8 cellular contexts compared by ENCODE assay signal in the genomic region with DNA sequence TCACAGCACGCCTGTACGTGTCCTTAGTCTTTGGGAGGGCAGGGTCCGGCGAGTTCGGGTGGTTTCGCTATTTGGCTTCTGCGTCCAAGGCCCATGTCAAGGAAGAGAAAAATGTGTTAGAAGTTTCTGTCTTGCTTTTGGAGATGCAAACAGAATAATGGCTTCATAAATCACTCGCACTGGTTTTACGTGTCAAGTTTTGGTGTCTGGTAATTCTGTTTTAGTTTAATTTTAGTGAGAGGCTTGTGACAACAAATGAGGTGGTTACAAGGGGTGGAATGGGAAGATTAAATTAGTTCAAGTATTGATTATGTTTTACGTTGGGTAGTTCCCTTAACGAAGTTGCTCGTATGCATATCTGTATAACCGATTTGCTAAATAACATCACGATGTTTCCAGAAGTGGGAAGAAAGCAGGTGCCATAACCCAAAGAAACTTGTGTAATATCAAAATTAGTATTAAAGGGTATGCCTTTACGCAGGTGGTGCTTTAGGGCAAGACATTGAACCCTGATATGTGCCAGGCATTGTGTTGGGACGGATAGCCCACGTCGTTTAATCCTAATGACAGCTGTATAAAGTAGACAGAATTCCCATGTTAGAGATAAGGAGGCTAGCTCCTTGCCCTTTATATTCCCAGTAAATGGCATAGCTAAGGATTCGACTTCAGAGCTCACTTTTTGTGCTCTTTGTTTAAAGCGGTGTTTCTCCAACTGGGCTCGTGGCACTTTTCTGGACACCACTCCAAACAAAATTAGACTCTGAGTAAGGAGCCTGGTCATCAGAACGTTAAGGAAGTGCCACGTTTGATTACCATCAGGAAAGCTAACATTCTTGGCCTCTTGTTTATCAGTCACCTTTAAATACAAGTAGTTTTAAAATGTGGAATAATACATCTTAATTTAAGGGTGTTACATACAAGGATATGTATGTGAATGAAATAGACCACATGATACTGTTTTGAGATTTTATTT. TPM values are rescaled to one million over a fixed set of nuclear protein-coding genes. Genes with fewer than 3 reads are reported as not detected.
DNase-seq lines count a peak whose midpoint lies in the region; ATAC-seq and TF ChIP-seq lines count a peak whose summit lies in the region.

No MANE protein-coding gene starts in this region.

- H3K4me3 Mint-ChIP-seq in activated CD8-positive, alpha-beta T cell treated with anti-CD3 and anti-CD28 coated beads, Interleukin-2, amount 10 ng/mL, durations not matched to agents 7 days and 5 days = peak overlapping the region; percentile 87

- CTCF ChIA-PET in activated CD8-positive, alpha-beta T cell treated with anti-CD3 and anti-CD28 coated beads, Interleukin-2, amount 10 ng/mL, durations not matched to agents 7 days and 5 days (lab: Charles Lee) = interaction anchor here (0.8 to 2.1 kb wide), 2 partner anchors 25 to 602 kb away, joined by 4 to 13 read pairs; no protein-coding TSS in a partner anchor

- intact Hi-C loops in stomach (cut with DNase I; ENCODE audit: low total_unique reads) = no loop called here

- no peaks in the 10 kb centered on the region for H3K27me3 ChIP-seq in stomach

- TF ChIP-seq POLR2A in stomach (IDR thresholded peaks at IDR 0.05) = no peak

- H3K27ac ChIP-seq in stomach = peak overlapping the region; percentile 57 to 91 (median 90)

- H3K4me1 ChIP-seq in stomach = peaks cover 14 to 47% (median 41%) of the 10 kb centered on the region in 4 donors

- H3K36me3 ChIP-seq in stomach = peaks cover 38 to 46% (median 45%) of the 10 kb centered on the region in 4 donors

- DNase-seq in CD1c-positive myeloid dendritic cell (ENCODE audit: extremely low spot score) (peak; percentile 7), stomach (no peak), COR-L47 (lab: John Stamatoyannopoulos, UW) (no peak), superior temporal gyrus (ENCODE audit: extremely low spot score) (no peak)
- peak; percentile 28 for DNase-seq in activated CD8-positive, alpha-beta T cell treated with anti-CD3 and anti-CD28 coated beads, Interleukin-2, amount 10 ng/mL, durations not matched to agents 7 days and 5 days
- no peak for DNase-seq in effector CD8-positive, alpha-beta T cell (lab: John Stamatoyannopoulos, UW)

- H3K27me3 Mint-ChIP-seq in activated CD8-positive, alpha-beta T cell treated with anti-CD3 and anti-CD28 coated beads, Interleukin-2, amount 10 ng/mL, durations not matched to agents 7 days and 5 days (ENCODE audit: low read depth) = no peaks in the 10 kb centered on the region

- H3K9me3 Mint-ChIP-seq in activated CD8-positive, alpha-beta T cell treated with anti-CD3 and anti-CD28 coated beads, Interleukin-2, amount 10 ng/mL, durations not matched to agents 7 days and 5 days (ENCODE audit: insufficient read depth) = no peaks in the 10 kb centered on the region

- H3K4me1 Mint-ChIP-seq in activated CD8-positive, alpha-beta T cell treated with anti-CD3 and anti-CD28 coated beads, Interleukin-2, amount 10 ng/mL, durations not matched to agents 7 days and 5 days (ENCODE audit: low read depth) = peaks cover 48% of the 10 kb centered on the region

- H3K36me3 Mint-ChIP-seq in activated CD8-positive, alpha-beta T cell treated with anti-CD3 and anti-CD28 coated beads, Interleukin-2, amount 10 ng/mL, durations not matched to agents 7 days and 5 days (ENCODE audit: low read depth) = peaks cover 66% of the 10 kb centered on the region

- peak overlapping the region; percentile 89 for H3K27ac Mint-ChIP-seq in activated CD8-positive, alpha-beta T cell treated with anti-CD3 and anti-CD28 coated beads, Interleukin-2, amount 10 ng/mL, durations not matched to agents 7 days and 5 days

- POLR2A ChIA-PET in activated CD8-positive, alpha-beta T cell treated with anti-CD3 and anti-CD28 coated beads, Interleukin-2, amount 10 ng/mL, durations not matched to agents 7 days and 5 days (lab: Charles Lee) = interaction anchor here (1.0 to 2.5 kb wide), 2 partner anchors 10 to 29 kb away, joined by 3 to 18 read pairs; a partner anchor contains a TSS

- H3K9me3 ChIP-seq in stomach = no peaks in the 10 kb centered on the region

- TF ChIP-seq CTCF in stomach (IDR thresholded peaks at IDR 0.05) = no peak

- H3K4me3 ChIP-seq in iPS-11a (ENCODE audit: low read depth, low read length) (peak overlapping the region; percentile 87), stomach (peak overlapping the region; percentile 65 to 86 (median 72))

- peak; percentile 23 for ATAC-seq in HG02571 (IDR thresholded peaks at IDR 0.05; ENCODE audit: unreplicated experiment)
- ATAC-seq in activated CD8-positive, alpha-beta T cell treated with anti-CD3 and anti-CD28 coated beads, Interleukin-2, amount 10 ng/mL, durations not matched to agents 7 days and 5 days = no peak

- no peak for TF ChIP-seq EP300 in stomach (IDR thresholded peaks at IDR 0.05)

- WGBS in stomach, 5 donors = 4 to 8% (median 7%) methylated on average over 23 of the region's 23 CpGs

RNA-seq across cellular contexts. Expression of a gene that starts 0.8 kb away (rescaled TPM):
- 1,000 to 10,000 TPM; 1,024 to 1,097 TPM for total RNA-seq in activated CD8-positive, alpha-beta T cell treated with anti-CD3 and anti-CD28 coated beads, Interleukin-2, amount 10 ng/mL, durations not matched to agents 7 days and 5 days
- total RNA-seq in stomach = 1,000 to 10,000 TPM in 1 of 5 donors, 100 to 1,000 TPM in 4; 424 to 1,146 (median 855) TPM
- polyA plus RNA-seq in stomach = 1,000 to 10,000 TPM; 4,974 to 7,943 (median 6,291) TPM

RNA-seq across cellular contexts. Expression of a gene that starts 29.2 kb away (rescaled TPM):
- 10 to 100 TPM; 72.1 to 81.6 TPM for total RNA-seq in activated CD8-positive, alpha-beta T cell treated with anti-CD3 and anti-CD28 coated beads, Interleukin-2, amount 10 ng/mL, durations not matched to agents 7 days and 5 days
- 100 to 1,000 TPM in 1 of 5 donors, 10 to 100 TPM in 2, 1 to 10 TPM in 2; 5.4 to 176 (median 12.3) TPM for total RNA-seq in stomach
- 10 to 100 TPM; 63.9 to 89.2 (median 85.7) TPM for polyA plus RNA-seq in stomach

Comparison
In these comparisons a context has a peak if more than half of its experiments do, and no peak if none do; other contexts are left out.
1. DNase-seq: peak in CD1c-positive myeloid dendritic cell (single experiment) and activated CD8-positive, alpha-beta T cell treated with anti-CD3 and anti-CD28 coated beads, Interleukin-2, amount 10 ng/mL, durations not matched to agents 7 days and 5 days (single experiment); none in stomach (single experiment), effector CD8-positive, alpha-beta T cell (single experiment), COR-L47 (single experiment) and superior temporal gyrus (single experiment).